In genomic region chr11:16834384-16834783, GRCh38 we compare ENCODE assay signal across 26 cellular contexts.
"Had no signal": no experiment of that assay in that cellular context is flagged by ENCODE, and none has a peak within 500 bp of the region (broad histone marks: within the 10 kb centered on the region; RNA-seq: fewer than 3 reads in every experiment).

No MANE protein-coding gene starts in this region.

- H3K27ac Mint-ChIP-seq: mesothelial cell of epicardium, natural killer cell, nephron progenitor cell had no signal

- H3K4me1 Mint-ChIP-seq: naive B cell, natural killer cell had no signal

- H3K27ac ChIP-seq: hepatocyte, left ventricle myocardium inferior, ovary, prostate gland, skin epidermis, stomach, suprapubic skin, thoracic aorta, tibial artery, upper lobe of right lung had no signal

- H3K27me3 ChIP-seq: hepatocyte, ovary, stomach, suprapubic skin, tibial artery, upper lobe of right lung had no signal

- H3K9me3 ChIP-seq: left ventricle myocardium inferior, ovary, prostate gland, stomach, suprapubic skin, thoracic aorta, tibial artery, upper lobe of right lung had no signal

- H3K4me2 ChIP-seq: hepatocyte had no signal

- H3K79me2 ChIP-seq: hepatocyte had no signal

- H2AFZ ChIP-seq: hepatocyte had no signal

- ATAC-seq: natural killer cell, right cardiac atrium, sciatic nerve, upper lobe of right lung had no signal

- H3K36me3 Mint-ChIP-seq: naive B cell, natural killer cell had no signal

- H3K4me3 ChIP-seq: hepatocyte, left ventricle myocardium inferior, lung, ovary, prostate gland, skin epidermis, stomach, suprapubic skin, thoracic aorta, tibial artery, upper lobe of right lung had no signal

- DNase-seq: islet precursor cell; left ventricle myocardium inferior; mesendoderm; naive B cell; natural killer cell; nephron progenitor cell; ovary; retina; right cardiac atrium; stimulated activated CD4-positive, alpha-beta T cell treated with anti-CD3 and anti-CD28 coated beads, Interleukin-12 subunit alpha, Interleukin-12 subunit beta, amount 100 ng/mL, for 4 hours; stimulated activated CD4-positive, alpha-beta T cell treated with anti-CD3 and anti-CD28 coated beads, Interleukin-15, amount 100 ng/mL, for 24 hours; stimulated activated CD4-positive, alpha-beta T cell treated with anti-CD3 and anti-CD28 coated beads, Interleukin-2, amount 100 ng/mL, for 24 hours; stimulated activated CD4-positive, alpha-beta T cell treated with anti-CD3 and anti-CD28 coated beads, Interleukin-4, amount 100 ng/mL, for 1 hour; stimulated activated naive CD4-positive, alpha-beta T cell; stomach; tibial artery; trophoblast cell; upper lobe of right lung had no signal

- H3K36me3 ChIP-seq: left ventricle myocardium inferior, ovary, prostate gland, thoracic aorta, upper lobe of right lung had no signal

- H3K27me3 Mint-ChIP-seq: naive B cell had no signal

- H3K4me1 ChIP-seq: prostate gland, stomach, suprapubic skin, tibial artery, upper lobe of right lung had no signal

- H3K4me3 Mint-ChIP-seq: mesothelial cell of epicardium, naive B cell, natural killer cell, nephron progenitor cell had no signal

- H3K9me3 Mint-ChIP-seq: mesothelial cell of epicardium, naive B cell, natural killer cell, nephron progenitor cell had no signal
